ENCODE assay signal across 27 cellular contexts in genomic region chr10:2745666-2746065, GRCh38.
DNase-seq lines count a peak whose midpoint lies in the region; TF ChIP-seq lines count a peak whose summit lies in the region.
"Had no signal": no experiment of that assay in that cellular context is flagged by ENCODE, and none has a peak within 500 bp of the region (broad histone marks: within the 10 kb centered on the region; RNA-seq: fewer than 3 reads in every experiment).

No MANE protein-coding gene starts in this region.

- no peak for DNase-seq in NCI-H1436 (lab: John Stamatoyannopoulos, UW)
- DNase-seq: 8988T; ACHN; AML-193; BE2C; C1 segment of cervical spinal cord; Caco-2; Calu3; CD4-positive, alpha-beta memory T cell; CD4-positive, alpha-beta T cell; CD4-positive, CD25-positive, alpha-beta regulatory T cell; CD8-positive, alpha-beta memory T cell; CD8-positive, alpha-beta T cell; COR-L47; DMS 273 treated with DMSO at 0.1 percent for 48 hours; DMS153; DMS53; DMS79; DMS79 treated with DMSO at 0.1 percent for 48 hours; DND-41; EL had no signal

- H3K9me3 ChIP-seq in neural cell (ENCODE audit: low read length): no peaks in the 10 kb centered on the region
- H3K9me3 ChIP-seq: A549; BE2C; BLaER1; BLaER1 treated with 17β-estradiol and CSF1 and Interleukin-3, amounts not matched to agents 10 nM and 100 nM; Caco-2 had no signal

- no peak overlapping the region for H2AFZ ChIP-seq in neural cell (ENCODE audit: low read depth, low read length)

- no peak overlapping the region for H3K9ac ChIP-seq in neural cell (ENCODE audit: low read length)
- H3K9ac ChIP-seq: BLaER1; BLaER1 treated with 17β-estradiol and CSF1 and Interleukin-3, amounts not matched to agents 10 nM and 100 nM had no signal

- peak overlapping the region; percentile 9 for H3K27ac ChIP-seq in neural cell (ENCODE audit: low read length)
- H3K27ac ChIP-seq: 22Rv1; A549; BLaER1; BLaER1 treated with 17β-estradiol and CSF1 and Interleukin-3, amounts not matched to agents 10 nM and 100 nM; C4-2B had no signal

- no peaks in the 10 kb centered on the region for H3K27me3 ChIP-seq in neural cell (ENCODE audit: insufficient read depth, low read depth, low read length)
- H3K27me3 ChIP-seq: BE2C; BLaER1; BLaER1 treated with 17β-estradiol and CSF1 and Interleukin-3, amounts not matched to agents 10 nM and 100 nM had no signal

- H3F3A ChIP-seq in neural cell (ENCODE audit: insufficient read depth, low read length, poor library complexity, severe bottlenecking): no peaks in the 10 kb centered on the region

- no peaks in the 10 kb centered on the region for H4K20me1 ChIP-seq in neural cell (ENCODE audit: insufficient read depth)
- H4K20me1 ChIP-seq: BLaER1; BLaER1 treated with 17β-estradiol and CSF1 and Interleukin-3, amounts not matched to agents 10 nM and 100 nM had no signal

- H3K9me2 ChIP-seq in neural cell (ENCODE audit: insufficient read depth, low read length): no peaks in the 10 kb centered on the region

- no peaks in the 10 kb centered on the region for H3K36me3 ChIP-seq in neural cell (ENCODE audit: insufficient read depth, low read length)
- H3K36me3 ChIP-seq: BE2C; BLaER1; BLaER1 treated with 17β-estradiol and CSF1 and Interleukin-3, amounts not matched to agents 10 nM and 100 nM had no signal

- H3K4me3 ChIP-seq in neural cell (ENCODE audit: low read length): no peak overlapping the region
- H3K4me3 ChIP-seq: A549; BLaER1; BLaER1 treated with 17β-estradiol and CSF1 and Interleukin-3, amounts not matched to agents 10 nM and 100 nM had no signal

- no peak for TF ChIP-seq RAD21 in neural cell (conservative IDR thresholded peaks at IDR 0.05)

- TF ChIP-seq CTCF in neural cell (IDR thresholded peaks at IDR 0.05; ENCODE audit: poor library complexity, severe bottlenecking): no peak

- TF ChIP-seq EP300 in neural cell (conservative IDR thresholded peaks at IDR 0.05; ENCODE audit: poor library complexity, severe bottlenecking): peak; percentile 97

- H3K4me2 ChIP-seq in neural cell (ENCODE audit: low read length): no peak overlapping the region
- H3K4me2 ChIP-seq: BLaER1; BLaER1 treated with 17β-estradiol and CSF1 and Interleukin-3, amounts not matched to agents 10 nM and 100 nM had no signal

- H3K79me2 ChIP-seq in neural cell (replicated peaks; ENCODE audit: insufficient read depth, low read length): no peaks in the 10 kb centered on the region

TF ChIP-seq in neural cell, 6 proteins besides CTCF, POLR2A, EP300 and RAD21:
- peak; percentile 77 for TF ChIP-seq POLR2AphosphoS5 (IDR thresholded peaks at IDR 0.05)
- no peak for TF ChIP-seq EZH2 (IDR thresholded peaks at IDR 0.05; ENCODE audit: borderline replicate concordance, insufficient read depth, low read length, poor library complexity, severe bottlenecking)
- peak; percentile 23 for TF ChIP-seq REST (IDR thresholded peaks at IDR 0.05; ENCODE audit: borderline replicate concordance)
